In the genomic region with DNA sequence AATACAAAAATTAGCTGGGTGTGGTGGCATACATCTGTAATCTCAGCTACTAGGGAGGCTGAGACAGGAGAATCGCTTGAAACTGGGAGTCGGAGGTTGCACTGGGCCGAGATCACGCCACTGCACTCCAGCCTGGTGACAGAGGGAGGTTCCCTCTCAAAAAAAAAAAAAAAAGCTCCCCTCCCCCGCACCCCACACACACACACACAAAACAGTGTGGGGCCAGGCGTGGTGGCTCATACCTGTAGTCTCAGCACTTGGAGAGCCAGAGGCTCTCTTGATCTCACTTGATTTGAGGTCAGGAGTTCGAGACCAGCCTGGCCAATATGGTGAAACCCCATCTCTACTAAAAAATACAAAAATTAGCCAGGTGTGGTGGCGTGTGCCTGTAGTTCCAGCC, we compare ENCODE assay signal across 7 cellular contexts. TPM values are rescaled to one million over a fixed set of nuclear protein-coding genes. Genes with fewer than 3 reads are reported as not detected.
DNase-seq lines count a peak whose midpoint lies in the region; ATAC-seq and TF ChIP-seq lines count a peak whose summit lies in the region.
"Not testable (repeated sequence)": the region's sequence is repeated elsewhere in the genome, so short reads cannot be mapped to it uniquely, and the experiment has no call there.

No MANE protein-coding gene starts in this region.

- H4K20me1 ChIP-seq in GM23338 (replicated peaks; ENCODE audit: insufficient read depth) = peaks cover 55% of the 10 kb centered on the region

- DNase-seq in GM23338 (ENCODE audit: low spot score); T-helper 17 cell; activated naive CD8-positive, alpha-beta T cell treated with anti-CD3 and anti-CD28 coated beads for 36 hours; MCF 10A (ENCODE audit: unreplicated experiment); naive thymus-derived CD4-positive, alpha-beta T cell; stimulated activated effector memory CD8-positive, alpha-beta T cell treated with anti-CD3 and anti-CD28 coated beads, Interleukin-12 subunit alpha, Interleukin-12 subunit beta, amount 100 ng/mL, for 72 hours (ENCODE audit: low spot score in 2 of 2): not testable (repeated sequence)
- peak; percentile 28 for DNase-seq in activated CD8-positive, alpha-beta T cell treated with anti-CD3 and anti-CD28 coated beads for 36 hours

- not testable (repeated sequence) for H3K4me3 Mint-ChIP-seq in GM23338; T-helper 17 cell; activated CD8-positive, alpha-beta T cell treated with anti-CD3 and anti-CD28 coated beads for 36 hours; activated naive CD8-positive, alpha-beta T cell treated with anti-CD3 and anti-CD28 coated beads for 36 hours; MCF 10A (ENCODE audit: unreplicated experiment); stimulated activated effector memory CD8-positive, alpha-beta T cell treated with anti-CD3 and anti-CD28 coated beads, Interleukin-12 subunit alpha, Interleukin-12 subunit beta, amount 100 ng/mL, for 72 hours
- peak overlapping the region in 2 of 10 donors; percentile 27 to 43 for H3K4me3 Mint-ChIP-seq in naive thymus-derived CD4-positive, alpha-beta T cell

- not testable (repeated sequence) for H3F3A ChIP-seq in GM23338 (replicated peaks; ENCODE audit: low read depth)

- H3K27ac Mint-ChIP-seq in GM23338 = not testable (repeated sequence)
- H3K27ac Mint-ChIP-seq in T-helper 17 cell (peak overlapping the region; percentile 45), MCF 10A (ENCODE audit: low read depth, unreplicated experiment) (peak overlapping the region; percentile 66)
- peak overlapping the region; percentile 34 for H3K27ac Mint-ChIP-seq in activated CD8-positive, alpha-beta T cell treated with anti-CD3 and anti-CD28 coated beads for 36 hours
- peak overlapping the region; percentile 34 for H3K27ac Mint-ChIP-seq in activated naive CD8-positive, alpha-beta T cell treated with anti-CD3 and anti-CD28 coated beads for 36 hours
- H3K27ac Mint-ChIP-seq in naive thymus-derived CD4-positive, alpha-beta T cell = peak overlapping the region in 4 of 9 donors; percentile 43 to 69 (median 68)
- H3K27ac Mint-ChIP-seq in stimulated activated effector memory CD8-positive, alpha-beta T cell treated with anti-CD3 and anti-CD28 coated beads, Interleukin-12 subunit alpha, Interleukin-12 subunit beta, amount 100 ng/mL, for 72 hours = peak overlapping the region; percentile 43

- not testable (repeated sequence) for H3K36me3 ChIP-seq in GM23338 (ENCODE audit: insufficient read depth)
- H3K36me3 ChIP-seq in naive thymus-derived CD4-positive, alpha-beta T cell (ENCODE audit: control insufficient read depth in 2 of 3, insufficient read depth in 3 of 3, low read length in 3 of 3) = peaks cover 0 to 20% (median 0%) of the 10 kb centered on the region in 3 experiments

- TF ChIP-seq CTCF in GM23338 (conservative IDR thresholded peaks at IDR 0.05; ENCODE audit: low read depth in 2 of 2); activated CD8-positive, alpha-beta T cell treated with anti-CD3 and anti-CD28 coated beads for 36 hours (IDR thresholded peaks at IDR 0.05); MCF 10A (IDR thresholded peaks at IDR 0.05; ENCODE audit: unreplicated experiment): not testable (repeated sequence)

- H3K9me2 ChIP-seq in GM23338 (ENCODE audit: insufficient read depth) = not testable (repeated sequence)

- not testable (repeated sequence) for ATAC-seq in GM23338; T-helper 17 cell; naive thymus-derived CD4-positive, alpha-beta T cell; stimulated activated effector memory CD8-positive, alpha-beta T cell treated with anti-CD3 and anti-CD28 coated beads, Interleukin-12 subunit alpha, Interleukin-12 subunit beta, amount 100 ng/mL, for 72 hours
- ATAC-seq in activated CD8-positive, alpha-beta T cell treated with anti-CD3 and anti-CD28 coated beads for 36 hours = peak; percentile 64

- intact Hi-C loops in activated CD8-positive, alpha-beta T cell treated with anti-CD3 and anti-CD28 coated beads for 36 hours (cut with micrococcal nuclease); MCF 10A (cut with micrococcal nuclease); naive thymus-derived CD4-positive, alpha-beta T cell (cut with micrococcal nuclease): not testable (repeated sequence)

- POLR2A ChIA-PET in activated CD8-positive, alpha-beta T cell treated with anti-CD3 and anti-CD28 coated beads for 36 hours (lab: Charles Lee) = interaction anchor here (0.5 to 1.7 kb wide), 3 partner anchors 15 to 100 kb away, joined by 3 read pairs; no protein-coding TSS in a partner anchor
- POLR2A ChIA-PET in MCF 10A (lab: Yijun Ruan, JAX) = interaction anchor here (0.8 kb wide), 1 partner anchor 19 kb away, joined by 3 read pairs; no protein-coding TSS in a partner anchor
- POLR2A ChIA-PET in naive thymus-derived CD4-positive, alpha-beta T cell (lab: Charles Lee) = interaction anchor here (0.6 to 0.7 kb wide), 2 partner anchors 878 to 1999 kb away, joined by 3 read pairs; no protein-coding TSS in a partner anchor

- CTCF ChIA-PET in activated CD8-positive, alpha-beta T cell treated with anti-CD3 and anti-CD28 coated beads for 36 hours (lab: Charles Lee) = interaction anchor here (1.5 kb wide), 1 partner anchor 78 kb away, joined by 5 read pairs; no protein-coding TSS in a partner anchor
- CTCF ChIA-PET in MCF 10A (lab: Yijun Ruan, JAX) = interaction anchor here (0.6 to 1.5 kb wide), 3 partner anchors 12 to 41 kb away, joined by 3 to 4 read pairs (median 3); partner anchors contain the start of gene DENND4B
- CTCF ChIA-PET in naive thymus-derived CD4-positive, alpha-beta T cell (lab: Charles Lee) = not testable (repeated sequence)

- not testable (repeated sequence) for H3K27me3 ChIP-seq in GM23338 (ENCODE audit: insufficient read depth); naive thymus-derived CD4-positive, alpha-beta T cell (ENCODE audit: control insufficient read depth in 2 of 2, insufficient read depth in 2 of 2, low read length in 2 of 2)

- H3K4me1 ChIP-seq in GM23338 (ENCODE audit: insufficient read depth); naive thymus-derived CD4-positive, alpha-beta T cell (ENCODE audit: control insufficient read depth in 2 of 2, insufficient read depth in 2 of 2, low read length in 2 of 2): not testable (repeated sequence)

- 0 out of 2 replicates have a peak overlapping the region, but pooled peaks have one; percentile 2 for H3K27ac ChIP-seq in GM23338 (ENCODE audit: low read depth)
- H3K27ac ChIP-seq in naive thymus-derived CD4-positive, alpha-beta T cell (ENCODE audit: low read depth, low read length) = peak overlapping the region; percentile 35

- H3K9me3 Mint-ChIP-seq in GM23338; activated CD8-positive, alpha-beta T cell treated with anti-CD3 and anti-CD28 coated beads for 36 hours; activated naive CD8-positive, alpha-beta T cell treated with anti-CD3 and anti-CD28 coated beads for 36 hours; MCF 10A (ENCODE audit: unreplicated experiment); naive thymus-derived CD4-positive, alpha-beta T cell; stimulated activated effector memory CD8-positive, alpha-beta T cell treated with anti-CD3 and anti-CD28 coated beads, Interleukin-12 subunit alpha, Interleukin-12 subunit beta, amount 100 ng/mL, for 72 hours: not testable (repeated sequence)

- H3K9me3 ChIP-seq in T-helper 17 cell (ENCODE audit: control insufficient read depth, low read length, poor library complexity, severe bottlenecking); naive thymus-derived CD4-positive, alpha-beta T cell (ENCODE audit: control insufficient read depth in 2 of 3, low read length in 3 of 3): not testable (repeated sequence)

- not testable (repeated sequence) for H3K4me2 ChIP-seq in GM23338

- H3K4me3 ChIP-seq in GM23338; naive thymus-derived CD4-positive, alpha-beta T cell (ENCODE audit: low read length): not testable (repeated sequence)

- H3K36me3 Mint-ChIP-seq in GM23338 (ENCODE audit: low read depth) = peaks cover 27% of the 10 kb centered on the region
- H3K36me3 Mint-ChIP-seq in T-helper 17 cell (ENCODE audit: low read depth) = not testable (repeated sequence)
- peaks cover 27% of the 10 kb centered on the region for H3K36me3 Mint-ChIP-seq in activated CD8-positive, alpha-beta T cell treated with anti-CD3 and anti-CD28 coated beads for 36 hours (ENCODE audit: low read depth)
- H3K36me3 Mint-ChIP-seq in activated naive CD8-positive, alpha-beta T cell treated with anti-CD3 and anti-CD28 coated beads for 36 hours = peaks cover 30% of the 10 kb centered on the region
- H3K36me3 Mint-ChIP-seq in MCF 10A (ENCODE audit: insufficient read depth, unreplicated experiment) = peaks cover 36% of the 10 kb centered on the region
- H3K36me3 Mint-ChIP-seq in naive thymus-derived CD4-positive, alpha-beta T cell = peaks cover 4 to 16% (median 8%) of the 10 kb centered on the region in 5 donors
- peaks cover 59% of the 10 kb centered on the region for H3K36me3 Mint-ChIP-seq in stimulated activated effector memory CD8-positive, alpha-beta T cell treated with anti-CD3 and anti-CD28 coated beads, Interleukin-12 subunit alpha, Interleukin-12 subunit beta, amount 100 ng/mL, for 72 hours

- H3K4me1 Mint-ChIP-seq in GM23338; MCF 10A (ENCODE audit: insufficient read depth, unreplicated experiment); stimulated activated effector memory CD8-positive, alpha-beta T cell treated with anti-CD3 and anti-CD28 coated beads, Interleukin-12 subunit alpha, Interleukin-12 subunit beta, amount 100 ng/mL, for 72 hours: not testable (repeated sequence)
- H3K4me1 Mint-ChIP-seq in T-helper 17 cell = peaks cover 11% of the 10 kb centered on the region
- peaks cover 32% of the 10 kb centered on the region for H3K4me1 Mint-ChIP-seq in activated CD8-positive, alpha-beta T cell treated with anti-CD3 and anti-CD28 coated beads for 36 hours (ENCODE audit: low read depth)
- H3K4me1 Mint-ChIP-seq in activated naive CD8-positive, alpha-beta T cell treated with anti-CD3 and anti-CD28 coated beads for 36 hours = peaks cover 28% of the 10 kb centered on the region
- H3K4me1 Mint-ChIP-seq in naive thymus-derived CD4-positive, alpha-beta T cell = peaks cover 21 to 52% (median 27%) of the 10 kb centered on the region in 7 donors

- H3K27me3 Mint-ChIP-seq in GM23338 (ENCODE audit: insufficient read depth, low read depth, poor library complexity); T-helper 17 cell; activated CD8-positive, alpha-beta T cell treated with anti-CD3 and anti-CD28 coated beads for 36 hours; activated naive CD8-positive, alpha-beta T cell treated with anti-CD3 and anti-CD28 coated beads for 36 hours; MCF 10A (ENCODE audit: insufficient read depth, unreplicated experiment); naive thymus-derived CD4-positive, alpha-beta T cell: not testable (repeated sequence)

- BruUV-seq in MCF 10A (replicated peaks; lab: Mats Ljungman, UMichigan) = not testable (repeated sequence)

- not testable (repeated sequence) for H2AFZ ChIP-seq in GM23338

- H3K79me2 ChIP-seq in GM23338 (replicated peaks; ENCODE audit: insufficient read depth) = peaks cover 99% of the 10 kb centered on the region

RNA-seq across cellular contexts. Expression of gene GATAD2B, which starts 16.9 kb away (rescaled TPM):
- total RNA-seq in GM23338 (2014; rRNA removed; shearing (Covaris generic)) = 17.3 and 17.8 TPM in 2 replicates
- polyA plus RNA-seq in GM23338 (2016; fragmentation: Nextera tagmentation; extraction: Ambion mirVana) = 4.4 and 5.2 TPM in 2 replicates
- total RNA-seq in T-helper 17 cell = 10 to 100 TPM; 63.3 to 72.9 TPM
- total RNA-seq in activated CD8-positive, alpha-beta T cell treated with anti-CD3 and anti-CD28 coated beads for 36 hours = 10 to 100 TPM; 59.5 to 59.8 TPM
- 10 to 100 TPM; 49.4 to 53.1 TPM for total RNA-seq in activated naive CD8-positive, alpha-beta T cell treated with anti-CD3 and anti-CD28 coated beads for 36 hours
- 95.5 and 108 TPM in 2 replicates for total RNA-seq in MCF 10A (2022)
- 100 to 1,000 TPM in 1 of 5 experiments, 10 to 100 TPM in 4; 67.3 to 102 (median 75.5) TPM for total RNA-seq in naive thymus-derived CD4-positive, alpha-beta T cell
- polyA plus RNA-seq in naive thymus-derived CD4-positive, alpha-beta T cell = 1 to 10 TPM; 4.8 to 5.3 TPM

RNA-seq across cellular contexts. Expression of gene DENND4B, which starts 40.6 kb away (rescaled TPM):
- total RNA-seq in GM23338 (2014; rRNA removed; shearing (Covaris generic)) = 33.3 and 57.0 TPM in 2 replicates
- polyA plus RNA-seq in GM23338 (2016; fragmentation: Nextera tagmentation; extraction: Ambion mirVana) = 24.9 and 29.4 TPM in 2 replicates
- total RNA-seq in T-helper 17 cell (100 to 1,000 TPM; 120 to 157 TPM), MCF 10A (2022) (59.6 and 79.1 TPM in 2 replicates)
- total RNA-seq in activated CD8-positive, alpha-beta T cell treated with anti-CD3 and anti-CD28 coated beads for 36 hours = 100 to 1,000 TPM; 102 to 107 TPM
- total RNA-seq in activated naive CD8-positive, alpha-beta T cell treated with anti-CD3 and anti-CD28 coated beads for 36 hours = 10 to 100 TPM; 90.2 to 91.4 TPM
- 100 to 1,000 TPM; 148 to 223 (median 197) TPM for total RNA-seq in naive thymus-derived CD4-positive, alpha-beta T cell
- 10 to 100 TPM; 12.5 to 27.0 TPM for polyA plus RNA-seq in naive thymus-derived CD4-positive, alpha-beta T cell

RNA-seq across cellular contexts. Expression of gene CRTC2, which starts 52.5 kb away (rescaled TPM):
- total RNA-seq in GM23338 (2014; rRNA removed; shearing (Covaris generic)) = 7.4 and 10.6 TPM in 2 replicates
- 18.3 and 20.7 TPM in 2 replicates for polyA plus RNA-seq in GM23338 (2016; fragmentation: Nextera tagmentation; extraction: Ambion mirVana)
- total RNA-seq in T-helper 17 cell (100 to 1,000 TPM; 133 to 151 TPM), MCF 10A (2022) (47.0 and 55.1 TPM in 2 replicates)
- total RNA-seq in activated CD8-positive, alpha-beta T cell treated with anti-CD3 and anti-CD28 coated beads for 36 hours = 10 to 100 TPM; 67.3 to 71.8 TPM
- 10 to 100 TPM; 56.4 to 67.0 TPM for total RNA-seq in activated naive CD8-positive, alpha-beta T cell treated with anti-CD3 and anti-CD28 coated beads for 36 hours
- total RNA-seq in naive thymus-derived CD4-positive, alpha-beta T cell = 100 to 1,000 TPM in 4 of 5 experiments, 10 to 100 TPM in 1; 86.1 to 157 (median 119) TPM
- polyA plus RNA-seq in naive thymus-derived CD4-positive, alpha-beta T cell = 10 to 100 TPM; 25.2 to 44.8 TPM

RNA-seq across cellular contexts. Expression of gene SLC39A1, which starts 57.4 kb away (rescaled TPM):
- total RNA-seq in GM23338 (2014; rRNA removed; shearing (Covaris generic)) = 218 and 220 TPM in 2 replicates
- polyA plus RNA-seq in GM23338 (2016; fragmentation: Nextera tagmentation; extraction: Ambion mirVana) = 87.3 and 91.3 TPM in 2 replicates
- total RNA-seq in T-helper 17 cell (10 to 100 TPM; 14.1 to 16.4 TPM), MCF 10A (2022) (124 and 159 TPM in 2 replicates)
- 10 to 100 TPM; 40.3 to 42.2 TPM for total RNA-seq in activated CD8-positive, alpha-beta T cell treated with anti-CD3 and anti-CD28 coated beads for 36 hours
- total RNA-seq in activated naive CD8-positive, alpha-beta T cell treated with anti-CD3 and anti-CD28 coated beads for 36 hours = 10 to 100 TPM; 60.6 to 63.1 TPM
- 10 to 100 TPM; 14.4 to 53.2 (median 18.7) TPM for total RNA-seq in naive thymus-derived CD4-positive, alpha-beta T cell
- polyA plus RNA-seq in naive thymus-derived CD4-positive, alpha-beta T cell = 10 to 100 TPM; 27.8 to 37.4 TPM
